ENCODE assay signal across 27 cellular contexts in the genomic region with DNA sequence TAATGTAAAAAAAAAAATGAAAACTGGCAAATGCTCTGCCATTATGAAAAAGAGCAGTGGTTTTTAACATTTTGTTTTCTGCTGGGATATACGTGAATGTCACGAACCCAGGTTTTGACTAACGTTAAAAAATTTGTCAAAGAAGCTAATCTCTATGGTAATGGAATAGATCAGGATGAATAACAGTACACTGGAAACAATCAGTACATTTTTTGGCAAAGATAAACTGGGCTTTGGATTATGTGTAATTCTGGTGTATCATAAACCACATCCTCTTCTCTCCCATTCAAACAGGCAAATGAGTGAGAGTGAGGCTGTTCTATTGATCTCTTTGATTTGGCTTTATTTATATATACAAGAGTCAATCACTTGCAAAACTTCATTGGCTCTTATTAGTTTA.
"Had no signal": no experiment of that assay in that cellular context is flagged by ENCODE, and none has a peak within 500 bp of the region (broad histone marks: within the 10 kb centered on the region; RNA-seq: fewer than 3 reads in every experiment).

No MANE protein-coding gene starts in this region.

- H3K9me3 ChIP-seq: ascending aorta, Peyer's patch had no signal

- DNase-seq: activated CD4-positive, alpha-beta T cell treated with anti-CD3 and anti-CD28 coated beads, Interleukin-2, amount 10 ng/mL, durations not matched to agents 24 days and 14 days; activated CD4-positive, alpha-beta T cell treated with anti-CD3 and anti-CD28 coated beads, Interleukin-2, amount 50 U/mL, for 48 hours; activated CD4-positive, CD25-positive, alpha-beta regulatory T cell treated with anti-CD3 and anti-CD28 coated beads, Interleukin-2, amount 50 U/mL, for 72 hours; activated CD8-positive, alpha-beta memory T cell treated with anti-CD3 and anti-CD28 coated beads, Interleukin-2, amount 10 ng/mL, durations not matched to agents 7 days and 5 days; activated effector memory CD4-positive, alpha-beta T cell treated with anti-CD3 and anti-CD28 coated beads, Interleukin-2, amount 50 U/mL, for 16 hours; activated naive CD4-positive, alpha-beta T cell treated with Interleukin-2 at 50 U/mL for 16 hours; activated naive CD8-positive, alpha-beta T cell treated with anti-CD3 and anti-CD28 coated beads, Interleukin-2, amount 50 U/mL, for 24 hours; activated T-cell treated with anti-CD3 and anti-CD28 coated beads, Interleukin-2, amount 50 U/mL, for 24 hours; amniotic stem cell; brain microvascular endothelial cell; KG1; MV-4-11; NCI-H1105; NCI-H1436; NCI-H1694 treated with DMSO at 0.1 percent for 48 hours; NCI-H2081; NCI-H446; NCI-H524; Peyer's patch; SHP77; SW 1271 had no signal

- H3K27ac ChIP-seq: ascending aorta, brain microvascular endothelial cell, Peyer's patch, SJSA1 had no signal

- H3K4me3 ChIP-seq: ascending aorta, MG63, Peyer's patch, SJSA1 had no signal

- H3K36me3 ChIP-seq: ascending aorta, brain microvascular endothelial cell, MG63, Peyer's patch, SJSA1 had no signal

- H3K27me3 ChIP-seq: ascending aorta, brain microvascular endothelial cell, MG63, Peyer's patch, SJSA1 had no signal

- H3K4me1 ChIP-seq: Peyer's patch, SJSA1 had no signal

- ATAC-seq: activated CD8-positive, alpha-beta memory T cell treated with anti-CD3 and anti-CD28 coated beads, Interleukin-2, amount 10 ng/mL, durations not matched to agents 7 days and 5 days; activated naive CD4-positive, alpha-beta T cell treated with anti-CD3 and anti-CD28 coated beads, Interleukin-2, amount 50 U/mL, for 72 hours; activated naive CD8-positive, alpha-beta T cell treated with anti-CD3 and anti-CD28 coated beads, Interleukin-2, amount 50 U/mL, for 24 hours; SK-N-SH treated with all-trans-retinoic acid at 6 μM for 48 hours; WTC11 had no signal
